Comparison of ENCODE assay signal across 20 cellular contexts in genomic region chr11:67652965-67653845, GRCh38. TPM values are rescaled to one million over a fixed set of nuclear protein-coding genes. Genes with fewer than 3 reads are reported as not detected.
DNase-seq lines count a peak whose midpoint lies in the region; ATAC-seq and TF ChIP-seq lines count a peak whose summit lies in the region.
"Had no signal": no experiment of that assay in that cellular context is flagged by ENCODE, and none has a peak within 500 bp of the region (broad histone marks: within the 10 kb centered on the region; RNA-seq: fewer than 3 reads in every experiment).

No MANE protein-coding gene starts in this region.

- WGBS in mesendoderm (ENCODE audit: extremely low coverage, insufficient coverage, low lambda C conversion rate) = no CpG with 5 or more reads among the region's 15 CpGs

- ATAC-seq in HG03378 (IDR thresholded peaks at IDR 0.05; ENCODE audit: unreplicated experiment) = no peak
- ATAC-seq: GM12878 had no signal

- peak; percentile 8 for DNase-seq in activated naive CD4-positive, alpha-beta T cell treated with anti-CD3 and anti-CD28 coated beads, Interleukin-2, amount 10 ng/mL, durations not matched to agents 7 days and 5 days
- DNase-seq in activated naive CD4-positive, alpha-beta T cell treated with anti-CD3 and anti-CD28 coated beads, Interleukin-2, amount 50 U/mL, for 16 hours = no peak
- DNase-seq in colonic mucosa (no peak), neural progenitor cell (ENCODE audit: low spot score) (peak; percentile 0), mesendoderm (no peak)
- DNase-seq in activated CD4-positive, alpha-beta T cell treated with anti-CD3 and anti-CD28 coated beads, Interleukin-2, amount 50 U/mL, for 4 hours = no peak
- DNase-seq: CD8-positive, alpha-beta memory T cell; DND-41; GDM1; H9; NCI-H1048; NCI-H1436 treated with DMSO at 0.1 percent for 48 hours; NCI-H2081 treated with DMSO at 0.1 percent for 48 hours; NCI-H510A; NCI-H774; PC-9 had no signal

- H4K5ac ChIP-seq in mesendoderm (ENCODE audit: low read length) = no peak overlapping the region

- H3K56ac ChIP-seq in mesendoderm (ENCODE audit: low read length) = no peak overlapping the region

- peaks cover 12% of the 10 kb centered on the region for H3F3A ChIP-seq in neural progenitor cell (ENCODE audit: low read depth)

- peaks cover 3% of the 10 kb centered on the region for H3K9me3 Mint-ChIP-seq in activated naive CD4-positive, alpha-beta T cell treated with anti-CD3 and anti-CD28 coated beads, Interleukin-2, amount 10 ng/mL, durations not matched to agents 7 days and 5 days
- H3K9me3 Mint-ChIP-seq in neural progenitor cell = peaks cover 16% of the 10 kb centered on the region
- H3K9me3 Mint-ChIP-seq: CD8-positive, alpha-beta memory T cell had no signal

- H3K18ac ChIP-seq in mesendoderm (ENCODE audit: low read length) = no peak overlapping the region

- H3K27me3 Mint-ChIP-seq in activated naive CD4-positive, alpha-beta T cell treated with anti-CD3 and anti-CD28 coated beads, Interleukin-2, amount 10 ng/mL, durations not matched to agents 7 days and 5 days = peaks cover 32% of the 10 kb centered on the region
- peaks cover 3% of the 10 kb centered on the region for H3K27me3 Mint-ChIP-seq in neural progenitor cell (ENCODE audit: insufficient read depth, low read depth)
- H3K27me3 Mint-ChIP-seq: CD8-positive, alpha-beta memory T cell had no signal

- intact Hi-C loops in colonic mucosa (cut with DNase I) = no loop called here

- H2AFZ ChIP-seq in neural progenitor cell (replicated peaks) = no peak overlapping the region
- H2AFZ ChIP-seq: PC-9 had no signal

- no peak overlapping the region for H3K4ac ChIP-seq in mesendoderm (ENCODE audit: low read depth, low read length)

- no peak overlapping the region for H2AK5ac ChIP-seq in mesendoderm (ENCODE audit: low read length)

- H3K27ac ChIP-seq in colonic mucosa (peak overlapping the region; percentile 2), neural progenitor cell (no peak overlapping the region), mesendoderm (ENCODE audit: low read depth, low read length) (no peak overlapping the region)
- H3K27ac ChIP-seq: BLaER1 treated with 17β-estradiol and CSF1 and Interleukin-3, amounts not matched to agents 10 nM and 100 nM; HL-60; PC-9 had no signal

- H3K79me2 ChIP-seq in neural progenitor cell (ENCODE audit: low read depth) (no peaks in the 10 kb centered on the region), mesendoderm (ENCODE audit: control insufficient read depth, insufficient read depth, low read length) (no peaks in the 10 kb centered on the region)

- H3K4me1 ChIP-seq in colonic mucosa (no peaks in the 10 kb centered on the region), neural progenitor cell (peaks cover 8% of the 10 kb centered on the region), mesendoderm (ENCODE audit: control insufficient read depth, low read depth, low read length) (no peaks in the 10 kb centered on the region)

- H3K27ac Mint-ChIP-seq in activated naive CD4-positive, alpha-beta T cell treated with anti-CD3 and anti-CD28 coated beads, Interleukin-2, amount 10 ng/mL, durations not matched to agents 7 days and 5 days = no peak overlapping the region
- no peak overlapping the region for H3K27ac Mint-ChIP-seq in neural progenitor cell
- H3K27ac Mint-ChIP-seq: H9 had no signal

- CTCF ChIA-PET in activated naive CD4-positive, alpha-beta T cell treated with anti-CD3 and anti-CD28 coated beads, Interleukin-2, amount 10 ng/mL, durations not matched to agents 7 days and 5 days (lab: Charles Lee) = interaction anchor here (11.6 kb wide), 1 partner anchor 23 kb away, joined by 91 read pairs; the partner anchor contains the start of gene NUDT8

- TF ChIP-seq CTCF in colonic mucosa (IDR thresholded peaks at IDR 0.05) (no peak), neural progenitor cell (IDR thresholded peaks at IDR 0.05) (no peak)

- H3K9me3 ChIP-seq in colonic mucosa = no peaks in the 10 kb centered on the region
- peaks cover 8% of the 10 kb centered on the region for H3K9me3 ChIP-seq in neural progenitor cell (ENCODE audit: low read depth)

- no peak overlapping the region for H3K4me3 Mint-ChIP-seq in activated naive CD4-positive, alpha-beta T cell treated with anti-CD3 and anti-CD28 coated beads, Interleukin-2, amount 10 ng/mL, durations not matched to agents 7 days and 5 days
- H3K4me3 Mint-ChIP-seq in neural progenitor cell = no peak overlapping the region
- H3K4me3 Mint-ChIP-seq: H9 had no signal

- no peak overlapping the region for H2BK15ac ChIP-seq in mesendoderm (replicated peaks; ENCODE audit: low read depth)

- H3K9ac ChIP-seq in colonic mucosa (ENCODE audit: low read depth in 2 of 2, low read length in 2 of 2) (no peak overlapping the region), neural progenitor cell (no peak overlapping the region), mesendoderm (ENCODE audit: low read length) (no peak overlapping the region)
- H3K9ac ChIP-seq: BLaER1 treated with 17β-estradiol and CSF1 and Interleukin-3, amounts not matched to agents 10 nM and 100 nM had no signal

- H2BK120ac ChIP-seq in mesendoderm (ENCODE audit: low read depth, low read length) = no peak overlapping the region

- H3K23ac ChIP-seq in mesendoderm (ENCODE audit: low read length) = no peak overlapping the region

- no peaks in the 10 kb centered on the region for H3K79me1 ChIP-seq in mesendoderm (ENCODE audit: low read length)

- no peak overlapping the region for H3K4me2 ChIP-seq in neural progenitor cell
- H3K4me2 ChIP-seq in mesendoderm (ENCODE audit: low read length) = no peak overlapping the region
- H3K4me2 ChIP-seq: BLaER1 treated with 17β-estradiol and CSF1 and Interleukin-3, amounts not matched to agents 10 nM and 100 nM; PC-9 had no signal

- H3K4me3 ChIP-seq in colonic mucosa (no peak overlapping the region), neural progenitor cell (no peak overlapping the region), mesendoderm (ENCODE audit: low read length) (no peak overlapping the region)
- H3K4me3 ChIP-seq: BLaER1 treated with 17β-estradiol and CSF1 and Interleukin-3, amounts not matched to agents 10 nM and 100 nM; GM12878; PC-9 had no signal

- H3K36me3 ChIP-seq in colonic mucosa (no peaks in the 10 kb centered on the region), neural progenitor cell (no peaks in the 10 kb centered on the region), mesendoderm (ENCODE audit: control insufficient read depth, insufficient read depth, low read length) (no peaks in the 10 kb centered on the region)

- H3K4me1 Mint-ChIP-seq in activated naive CD4-positive, alpha-beta T cell treated with anti-CD3 and anti-CD28 coated beads, Interleukin-2, amount 10 ng/mL, durations not matched to agents 7 days and 5 days = peaks cover 28% of the 10 kb centered on the region
- peaks cover 11% of the 10 kb centered on the region for H3K4me1 Mint-ChIP-seq in neural progenitor cell

- H4K20me1 ChIP-seq in neural progenitor cell (ENCODE audit: low read depth) = no peaks in the 10 kb centered on the region

- no peak overlapping the region for H4K8ac ChIP-seq in mesendoderm (ENCODE audit: low read depth, low read length)

- H2BK5ac ChIP-seq in mesendoderm (ENCODE audit: low read length) = no peak overlapping the region

- H3K27me3 ChIP-seq in colonic mucosa (no peaks in the 10 kb centered on the region), neural progenitor cell (no peaks in the 10 kb centered on the region), mesendoderm (ENCODE audit: insufficient read depth, low read length, poor library complexity) (no peaks in the 10 kb centered on the region)

- H3K36me3 Mint-ChIP-seq in activated naive CD4-positive, alpha-beta T cell treated with anti-CD3 and anti-CD28 coated beads, Interleukin-2, amount 10 ng/mL, durations not matched to agents 7 days and 5 days = no peaks in the 10 kb centered on the region
- H3K36me3 Mint-ChIP-seq in neural progenitor cell = no peaks in the 10 kb centered on the region

RNA-seq across cellular contexts. Expression of gene ACY3, which starts 2.7 kb away (rescaled TPM):
- total RNA-seq in colonic mucosa (10 to 100 TPM; 10.6 to 13.8 TPM), neural progenitor cell (ENCODE audit: low replicate concordance) (not detected in 2 replicates)
- 0.08 TPM for polyA plus RNA-seq in mesendoderm (2013, experiment 1 of 2)
- polyA plus RNA-seq in mesendoderm (2013, experiment 2 of 2) = 0.13 TPM
- total RNA-seq: H9 had no signal

RNA-seq across cellular contexts. Expression of gene TBX10, which starts 13.6 kb away (rescaled TPM):
- total RNA-seq in colonic mucosa = 10 to 100 TPM in 1 of 2 donors, 1 to 10 TPM in 1; 7.8 to 19.3 TPM
- total RNA-seq in neural progenitor cell (ENCODE audit: low replicate concordance) = not detected in 2 replicates
- polyA plus RNA-seq in mesendoderm (2013, experiment 1 of 2) = 0.04 TPM
- 0.03 TPM for polyA plus RNA-seq in mesendoderm (2013, experiment 2 of 2)
- total RNA-seq: CD8-positive, alpha-beta memory T cell; H9; PC-9 had no signal
- polyA plus RNA-seq: CD8-positive, alpha-beta memory T cell had no signal

RNA-seq across cellular contexts. Expression of gene ALDH3B2, which starts 21.2 kb away (rescaled TPM):
- total RNA-seq in colonic mucosa = under 1 TPM; 0.08 to 0.89 TPM
- not detected in 2 replicates for total RNA-seq in neural progenitor cell (ENCODE audit: low replicate concordance)
- polyA plus RNA-seq in mesendoderm (2013, experiment 1 of 2) = 0.11 TPM
- polyA plus RNA-seq in mesendoderm (2013, experiment 2 of 2) = 0.15 TPM
- total RNA-seq: CD8-positive, alpha-beta memory T cell; H9 had no signal
- polyA plus RNA-seq: CD8-positive, alpha-beta memory T cell had no signal

RNA-seq across cellular contexts. Expression of gene NUDT8, which starts 23.5 kb away (rescaled TPM):
- total RNA-seq in colonic mucosa = 10 to 100 TPM; 35.1 to 52.5 TPM
- 1.6 and 4.1 TPM in 2 replicates for total RNA-seq in neural progenitor cell (ENCODE audit: low replicate concordance)
- 4.2 TPM for polyA plus RNA-seq in mesendoderm (2013, experiment 1 of 2)
- 3.9 TPM for polyA plus RNA-seq in mesendoderm (2013, experiment 2 of 2)

RNA-seq across cellular contexts. Expression of gene NDUFV1, which starts 46.5 kb away (rescaled TPM):
- total RNA-seq in colonic mucosa = 100 to 1,000 TPM; 329 to 361 TPM
- total RNA-seq in neural progenitor cell (ENCODE audit: low replicate concordance) = 71.0 and 137 TPM in 2 replicates
- 58.8 TPM for polyA plus RNA-seq in mesendoderm (2013, experiment 1 of 2)
- polyA plus RNA-seq in mesendoderm (2013, experiment 2 of 2) = 56.6 TPM

Comparison
In these comparisons a context has a peak if more than half of its experiments do, and no peak if none do; other contexts are left out.
1. DNase-seq: peak in activated naive CD4-positive, alpha-beta T cell treated with anti-CD3 and anti-CD28 coated beads, Interleukin-2, amount 10 ng/mL, durations not matched to agents 7 days and 5 days (single experiment) and neural progenitor cell (single experiment); none in activated naive CD4-positive, alpha-beta T cell treated with anti-CD3 and anti-CD28 coated beads, Interleukin-2, amount 50 U/mL, for 16 hours (single experiment), colonic mucosa (single experiment), activated CD4-positive, alpha-beta T cell treated with anti-CD3 and anti-CD28 coated beads, Interleukin-2, amount 50 U/mL, for 4 hours (0 of 2) and mesendoderm (single experiment).
2. RNA of gene ACY3, which starts 2.7 kb away (total RNA-seq): 10.6 to 13.8 TPM in colonic mucosa; not detected in neural progenitor cell; every median in the first group is over 10 times any median in the second.